32 cellular contexts compared by ENCODE assay signal in genomic region chr5:45261125-45261524, GRCh38.
"Had no signal": no experiment of that assay in that cellular context is flagged by ENCODE, and none has a peak within 500 bp of the region (broad histone marks: within the 10 kb centered on the region; RNA-seq: fewer than 3 reads in every experiment).

No MANE protein-coding gene starts in this region.

- H3K4me3 ChIP-seq: adrenal gland, body of pancreas, gastrocnemius medialis had no signal

- FAIRE-seq: colon, endometrium, endothelial cell of umbilical vein had no signal

- H3K27me3 Mint-ChIP-seq: activated CD4-positive, alpha-beta memory T cell treated with anti-CD3 and anti-CD28 coated beads for 36 hours; activated CD4-positive, alpha-beta T cell treated with anti-CD3 and anti-CD28 coated beads for 36 hours; activated CD4-positive, alpha-beta T cell treated with anti-CD3 and anti-CD28 coated beads, Interleukin-2, amount 10 ng/mL, durations not matched to agents 24 days and 14 days; activated CD8-positive, alpha-beta memory T cell treated with anti-CD3 and anti-CD28 coated beads, Interleukin-2, amount 10 ng/mL, durations not matched to agents 7 days and 5 days; activated naive CD4-positive, alpha-beta T cell treated with anti-CD3 and anti-CD28 coated beads, Interleukin-2, amount 50 U/mL, for 24 hours; activated naive CD8-positive, alpha-beta T cell treated with anti-CD3 and anti-CD28 coated beads for 36 hours; activated naive CD8-positive, alpha-beta T cell treated with anti-CD3 and anti-CD28 coated beads, Interleukin-2, amount 50 U/mL, for 24 hours had no signal

- H3K36me3 Mint-ChIP-seq: activated CD4-positive, alpha-beta memory T cell treated with anti-CD3 and anti-CD28 coated beads for 36 hours; activated CD8-positive, alpha-beta memory T cell treated with anti-CD3 and anti-CD28 coated beads, Interleukin-2, amount 10 ng/mL, durations not matched to agents 7 days and 5 days; activated naive CD4-positive, alpha-beta T cell treated with anti-CD3 and anti-CD28 coated beads, Interleukin-2, amount 50 U/mL, for 24 hours; activated naive CD8-positive, alpha-beta T cell treated with anti-CD3 and anti-CD28 coated beads for 36 hours had no signal

- H3K27ac Mint-ChIP-seq: activated CD4-positive, alpha-beta memory T cell treated with anti-CD3 and anti-CD28 coated beads for 36 hours; activated CD4-positive, alpha-beta T cell treated with anti-CD3 and anti-CD28 coated beads for 36 hours; activated CD4-positive, alpha-beta T cell treated with anti-CD3 and anti-CD28 coated beads, Interleukin-2, amount 10 ng/mL, durations not matched to agents 24 days and 14 days; activated CD8-positive, alpha-beta memory T cell treated with anti-CD3 and anti-CD28 coated beads, Interleukin-2, amount 10 ng/mL, durations not matched to agents 7 days and 5 days; activated CD8-positive, alpha-beta T cell treated with anti-CD3 and anti-CD28 coated beads, Interleukin-2, amount 10 ng/mL, durations not matched to agents 7 days and 5 days; activated naive CD4-positive, alpha-beta T cell treated with anti-CD3 and anti-CD28 coated beads for 36 hours; activated naive CD4-positive, alpha-beta T cell treated with anti-CD3 and anti-CD28 coated beads, Interleukin-2, amount 50 U/mL, for 24 hours; activated naive CD8-positive, alpha-beta T cell treated with anti-CD3 and anti-CD28 coated beads for 36 hours; activated naive CD8-positive, alpha-beta T cell treated with anti-CD3 and anti-CD28 coated beads, Interleukin-2, amount 50 U/mL, for 24 hours; activated T-helper 1 cell treated with anti-CD3 and anti-CD28 coated beads, Interleukin-12 subunit alpha, Interleukin-12 subunit beta, Interleukin-2, Interleukin-4 antibody, amounts not matched to agents 30 ng/mL and 10 ng/mL and 1 ng/mL, durations not matched to agents 14 hours and 24 hours and 36 hours; activated T-helper 2 cell treated with anti-CD3 and anti-CD28 coated beads, Interferon-gamma antibody, Interleukin-2, Interleukin-4, amounts not matched to agents 10 μg/mL and 5 μg/mL and 100 μg/mL, durations not matched to agents 14 hours and 24 hours and 36 hours had no signal

- H3K36me3 ChIP-seq: adrenal gland, gastrocnemius medialis had no signal

- H3K4me1 Mint-ChIP-seq: activated CD4-positive, alpha-beta T cell treated with anti-CD3 and anti-CD28 coated beads for 36 hours; activated CD4-positive, alpha-beta T cell treated with anti-CD3 and anti-CD28 coated beads, Interleukin-2, amount 10 ng/mL, durations not matched to agents 24 days and 14 days; activated CD8-positive, alpha-beta memory T cell treated with anti-CD3 and anti-CD28 coated beads, Interleukin-2, amount 10 ng/mL, durations not matched to agents 7 days and 5 days; activated naive CD4-positive, alpha-beta T cell treated with anti-CD3 and anti-CD28 coated beads, Interleukin-2, amount 50 U/mL, for 24 hours; activated naive CD8-positive, alpha-beta T cell treated with anti-CD3 and anti-CD28 coated beads for 36 hours; activated naive CD8-positive, alpha-beta T cell treated with anti-CD3 and anti-CD28 coated beads, Interleukin-2, amount 50 U/mL, for 24 hours had no signal

- ATAC-seq: activated CD4-positive, alpha-beta T cell treated with anti-CD3 and anti-CD28 coated beads for 36 hours; activated CD8-positive, alpha-beta memory T cell treated with anti-CD3 and anti-CD28 coated beads, Interleukin-2, amount 10 ng/mL, durations not matched to agents 7 days and 5 days; activated CD8-positive, alpha-beta T cell treated with anti-CD3 and anti-CD28 coated beads, Interleukin-2, amount 10 ng/mL, durations not matched to agents 7 days and 5 days; activated naive CD8-positive, alpha-beta T cell treated with anti-CD3 and anti-CD28 coated beads, Interleukin-2, amount 50 U/mL, for 24 hours; body of pancreas; esophagus mucosa; foreskin keratinocyte; gastrocnemius medialis had no signal

- H3K4me1 ChIP-seq: adrenal gland, body of pancreas, foreskin keratinocyte, gastrocnemius medialis had no signal

- DNase-seq: activated CD4-positive, alpha-beta memory T cell treated with anti-CD3 and anti-CD28 coated beads for 36 hours; activated CD4-positive, alpha-beta T cell treated with anti-CD3 and anti-CD28 coated beads for 36 hours; activated CD4-positive, alpha-beta T cell treated with anti-CD3 and anti-CD28 coated beads, Interleukin-2, amount 10 ng/mL, durations not matched to agents 24 days and 14 days; activated CD4-positive, CD25-positive, alpha-beta regulatory T cell; activated CD4-positive, CD25-positive, alpha-beta regulatory T cell treated with anti-CD3 and anti-CD28 coated beads, Interleukin-2, amount 50 U/mL, for 72 hours; activated CD8-positive, alpha-beta memory T cell treated with anti-CD3 and anti-CD28 coated beads, Interleukin-2, amount 10 ng/mL, durations not matched to agents 7 days and 5 days; activated CD8-positive, alpha-beta memory T cell treated with anti-CD3 and anti-CD28 coated beads, Interleukin-2, amount 50 U/mL, for 4 hours; activated CD8-positive, alpha-beta T cell treated with anti-CD3 and anti-CD28 coated beads, Interleukin-2, amount 10 ng/mL, durations not matched to agents 7 days and 5 days; activated effector memory CD4-positive, alpha-beta T cell treated with anti-CD3 and anti-CD28 coated beads, Interleukin-2, amount 50 U/mL, for 16 hours; activated naive CD4-positive, alpha-beta T cell treated with anti-CD3 and anti-CD28 coated beads for 36 hours; activated naive CD8-positive, alpha-beta T cell treated with anti-CD3 and anti-CD28 coated beads for 36 hours; activated naive CD8-positive, alpha-beta T cell treated with anti-CD3 and anti-CD28 coated beads, Interleukin-2, amount 50 U/mL, for 24 hours; activated T-cell treated with anti-CD3 and anti-CD28 coated beads, Interleukin-2, amount 50 U/mL, for 1 hour; activated T-cell treated with anti-CD3 and anti-CD28 coated beads, Interleukin-2, amount 50 U/mL, for 48 hours; adrenal gland; amygdala; aorta; body of pancreas; caudate nucleus; effector CD8-positive, alpha-beta T cell; foreskin keratinocyte; gastrocnemius medialis; glutamatergic neuron; T-helper 2 cell had no signal

- H3K9me3 ChIP-seq: adrenal gland, body of pancreas, gastrocnemius medialis had no signal

- H3K27me3 ChIP-seq: adrenal gland, body of pancreas, foreskin keratinocyte, gastrocnemius medialis had no signal

- H3K27ac ChIP-seq: adrenal gland, body of pancreas, epithelial cell of prostate, foreskin keratinocyte, gastrocnemius medialis had no signal

- H3K4me3 Mint-ChIP-seq: activated CD4-positive, alpha-beta memory T cell treated with anti-CD3 and anti-CD28 coated beads for 36 hours; activated CD4-positive, alpha-beta T cell treated with anti-CD3 and anti-CD28 coated beads for 36 hours; activated CD4-positive, alpha-beta T cell treated with anti-CD3 and anti-CD28 coated beads, Interleukin-2, amount 10 ng/mL, durations not matched to agents 24 days and 14 days; activated CD8-positive, alpha-beta memory T cell treated with anti-CD3 and anti-CD28 coated beads, Interleukin-2, amount 10 ng/mL, durations not matched to agents 7 days and 5 days; activated CD8-positive, alpha-beta T cell treated with anti-CD3 and anti-CD28 coated beads, Interleukin-2, amount 10 ng/mL, durations not matched to agents 7 days and 5 days; activated naive CD4-positive, alpha-beta T cell treated with anti-CD3 and anti-CD28 coated beads for 36 hours; activated naive CD4-positive, alpha-beta T cell treated with anti-CD3 and anti-CD28 coated beads, Interleukin-2, amount 50 U/mL, for 24 hours; activated naive CD8-positive, alpha-beta T cell treated with anti-CD3 and anti-CD28 coated beads for 36 hours; activated naive CD8-positive, alpha-beta T cell treated with anti-CD3 and anti-CD28 coated beads, Interleukin-2, amount 50 U/mL, for 24 hours; activated T-helper 1 cell treated with anti-CD3 and anti-CD28 coated beads, Interleukin-12 subunit alpha, Interleukin-12 subunit beta, Interleukin-2, Interleukin-4 antibody, amounts not matched to agents 30 ng/mL and 10 ng/mL and 1 ng/mL, durations not matched to agents 14 hours and 24 hours and 36 hours had no signal
